In the genomic region with DNA sequence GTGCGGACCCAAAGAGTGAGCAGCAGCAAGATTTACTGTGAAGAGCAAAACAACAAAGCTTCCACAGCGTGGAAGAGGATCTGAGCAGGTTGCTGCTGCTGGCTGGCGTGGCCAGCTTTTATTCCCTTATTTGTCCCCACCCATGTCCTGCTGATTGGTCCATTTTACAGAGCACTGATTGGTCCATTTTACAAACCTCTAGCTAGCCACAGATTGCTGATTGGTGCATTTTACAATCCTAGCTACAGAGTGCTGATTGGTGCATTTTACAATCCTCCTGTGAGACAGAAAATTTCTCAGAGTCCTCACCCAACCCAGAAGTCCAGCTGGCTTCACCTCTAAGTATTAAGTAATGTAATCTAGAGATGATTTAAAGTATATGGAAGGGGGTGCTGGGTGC, we compare ENCODE assay signal across 8 cellular contexts. TPM values are rescaled to one million over a fixed set of nuclear protein-coding genes. Genes with fewer than 3 reads are reported as not detected.
DNase-seq lines count a peak whose midpoint lies in the region; ATAC-seq, FAIRE-seq and TF ChIP-seq lines count a peak whose summit lies in the region.
"Not testable (repeated sequence)": the region's sequence is repeated elsewhere in the genome, so short reads cannot be mapped to it uniquely, and the experiment has no call there.

No MANE protein-coding gene starts in this region.

- peaks cover 41% of the 10 kb centered on the region for H3K4me1 ChIP-seq in ACC112 (ENCODE audit: control insufficient read depth, insufficient read depth, low read length, unreplicated experiment)
- H3K4me1 ChIP-seq in endothelial cell of umbilical vein (ENCODE audit: control insufficient read depth, extremely low read depth, insufficient read depth, low read length), result peaks cover 37% of the 10 kb centered on the region
- H3K4me1 ChIP-seq in left ventricle myocardium inferior, result peaks cover 58% of the 10 kb centered on the region
- peaks cover 65% of the 10 kb centered on the region for H3K4me1 ChIP-seq in lower lobe of right lung
- peaks cover 23 to 46% of the 10 kb centered on the region in 2 donors for H3K4me1 ChIP-seq in gastrocnemius medialis
- H3K4me1 ChIP-seq in thyroid gland, result peaks cover 44 to 67% of the 10 kb centered on the region in 2 donors

- CTCF ChIA-PET in endothelial cell of umbilical vein (lab: Charles Lee), result interaction anchor here (0.8 to 4.6 kb wide), 4 partner anchors 17 to 128 kb away, joined by 3 to 21 read pairs (median 10); a partner anchor contains a TSS

- intact Hi-C loops in endothelial cell of umbilical vein (cut with micrococcal nuclease); left ventricle myocardium inferior (cut with micrococcal nuclease); lower lobe of right lung (cut with DNase I); gastrocnemius medialis (cut with DNase I; ENCODE audit: low total_unique reads); thyroid gland (cut with DNase I): not testable (repeated sequence)

- H3K4me3 ChIP-seq in ACC112 (ENCODE audit: low read depth, low read length); left ventricle myocardium inferior; lower lobe of right lung; gastrocnemius medialis; thyroid gland (replicated peaks in 1 of 3): not testable (repeated sequence)
- peak overlapping the region in 1 of 3 experiments; percentile 7 for H3K4me3 ChIP-seq in endothelial cell of umbilical vein (replicated peaks in 1 of 3; ENCODE audit: insufficient read depth in 1 of 3, low read depth in 1 of 3, low read length in 3 of 3)

- H3K9me1 ChIP-seq in endothelial cell of umbilical vein (replicated peaks; ENCODE audit: control insufficient read depth, extremely low read depth, insufficient read depth, low read length), result not testable (repeated sequence)

- not testable (repeated sequence) for BruUV-seq in endothelial cell of umbilical vein (replicated peaks; lab: Mats Ljungman, UMichigan)

- FAIRE-seq in endothelial cell of umbilical vein (lab: Jason Lieb, UNC), result not testable (repeated sequence)

- peak; percentile 6 for DNase-seq in M059J (ENCODE audit: low read depth)
- peak; percentile 22 for DNase-seq in amniotic epithelial cell (ENCODE audit: low read depth)
- DNase-seq in endothelial cell of umbilical vein (ENCODE audit: low read depth, low spot score); left ventricle myocardium inferior; lower lobe of right lung; gastrocnemius medialis; thyroid gland: not testable (repeated sequence)

- peak overlapping the region; percentile 73 for H3K4me2 ChIP-seq in endothelial cell of umbilical vein (ENCODE audit: insufficient read depth, low read length)

- POLR2A ChIA-PET in endothelial cell of umbilical vein (lab: Charles Lee), result interaction anchor here (1.8 to 3.4 kb wide), 2 partner anchors 16 to 40 kb away, joined by 4 to 67 read pairs; a partner anchor contains a TSS

- H3K9ac ChIP-seq in endothelial cell of umbilical vein (replicated peaks; ENCODE audit: extremely low read depth, insufficient read depth, low read length), result not testable (repeated sequence)

- ATAC-seq in lower lobe of right lung, gastrocnemius medialis: not testable (repeated sequence)

- TF ChIP-seq POLR2A in endothelial cell of umbilical vein (IDR thresholded peaks at IDR 0.05; ENCODE audit: low read depth, low read length); gastrocnemius medialis (IDR thresholded peaks at IDR 0.05); thyroid gland (IDR thresholded peaks at IDR 0.05): not testable (repeated sequence)

- dilution Hi-C loops in endothelial cell of umbilical vein (cut with MboI; ENCODE audit: extremely low pct_ligation_motif_present, low sequenced_read_pairs), result not testable (repeated sequence)

- not testable (repeated sequence) for H2AFZ ChIP-seq in ACC112 (ENCODE audit: low read length, unreplicated experiment); endothelial cell of umbilical vein (ENCODE audit: low read depth, low read length)

- WGBS in thyroid gland, 2 donors, result 98 to 100% methylated on average over 2 to 3 of the region's 3 CpGs

- H3K79me2 ChIP-seq in ACC112 (ENCODE audit: control insufficient read depth, insufficient read depth, low read length, unreplicated experiment), result peaks cover 29% of the 10 kb centered on the region
- H3K79me2 ChIP-seq in endothelial cell of umbilical vein (ENCODE audit: control insufficient read depth, insufficient read depth, low read length), result peaks cover 34% of the 10 kb centered on the region

- not testable (repeated sequence) for TF ChIP-seq CTCF in endothelial cell of umbilical vein (IDR thresholded peaks at IDR 0.05; ENCODE audit: extremely low read depth in 1 of 2, insufficient read depth in 1 of 2, low read depth in 1 of 2, low read length in 2 of 2); left ventricle myocardium inferior (IDR thresholded peaks at IDR 0.05; ENCODE audit: borderline replicate concordance); lower lobe of right lung (IDR thresholded peaks at IDR 0.05); gastrocnemius medialis (IDR thresholded peaks at IDR 0.05 in 4 of 5, conservative IDR thresholded peaks at IDR 0.05 in 1 of 5); thyroid gland (IDR thresholded peaks at IDR 0.05)

- not testable (repeated sequence) for H4K20me1 ChIP-seq in endothelial cell of umbilical vein (replicated peaks; ENCODE audit: control insufficient read depth, extremely low read depth, insufficient read depth, low read length)

- H3K27ac ChIP-seq in ACC112 (ENCODE audit: low read depth, low read length), result peak overlapping the region; percentile 74
- H3K27ac ChIP-seq in endothelial cell of umbilical vein (ENCODE audit: insufficient read depth, low read depth, low read length), result peak overlapping the region; percentile 79
- peak overlapping the region; percentile 62 for H3K27ac ChIP-seq in left ventricle myocardium inferior (replicated peaks)
- peak overlapping the region; percentile 20 for H3K27ac ChIP-seq in lower lobe of right lung
- H3K27ac ChIP-seq in gastrocnemius medialis, result peak overlapping the region; percentile 49 to 82 (median 75)
- H3K27ac ChIP-seq in thyroid gland, result peak overlapping the region; percentile 69 to 86 (median 77)

- H3K36me3 ChIP-seq in ACC112 (ENCODE audit: insufficient read depth, low read length) (peaks cover 27% of the 10 kb centered on the region), endothelial cell of umbilical vein (ENCODE audit: control insufficient read depth in 2 of 2, extremely low read depth in 1 of 2, insufficient read depth in 2 of 2, low read length in 2 of 2) (peaks cover 13 to 20% of the 10 kb centered on the region in 2 experiments), left ventricle myocardium inferior (peaks cover 46% of the 10 kb centered on the region), lower lobe of right lung (peaks cover 53% of the 10 kb centered on the region), gastrocnemius medialis (peaks cover 7 to 38% of the 10 kb centered on the region in 2 donors), thyroid gland (peaks cover 32 to 38% of the 10 kb centered on the region in 2 donors)

- not testable (repeated sequence) for H3K9me3 ChIP-seq in endothelial cell of umbilical vein (replicated peaks; ENCODE audit: control insufficient read depth, insufficient read depth, low read length); left ventricle myocardium inferior (replicated peaks); lower lobe of right lung; gastrocnemius medialis; thyroid gland

- in situ Hi-C loops in gastrocnemius medialis (cut with MboI; ENCODE audit: low sequenced_read_pairs in 4 of 4), result not testable (repeated sequence)

- H3K27me3 ChIP-seq in ACC112 (ENCODE audit: insufficient read depth, low read length); endothelial cell of umbilical vein (ENCODE audit: control insufficient read depth in 2 of 2, insufficient read depth in 2 of 2, low read length in 2 of 2); left ventricle myocardium inferior (ENCODE audit: low read depth); lower lobe of right lung (ENCODE audit: low read depth); gastrocnemius medialis; thyroid gland: not testable (repeated sequence)

RNA-seq across cellular contexts. Expression of a gene that starts 17.3 kb away (rescaled TPM):
- total RNA-seq in M059J (2014; rRNA removed; shearing (Covaris generic)), result 54.4 and 59.1 TPM in 2 replicates
- total RNA-seq in endothelial cell of umbilical vein (83.8 and 90.3 TPM in 2 replicates), left ventricle myocardium inferior (22.0 TPM), lower lobe of right lung (91.0 TPM), gastrocnemius medialis (10 to 100 TPM; 19.2 to 71.6 (median 31.2) TPM), thyroid gland (100 to 1,000 TPM; 169 to 265 (median 221) TPM)
- polyA plus RNA-seq in endothelial cell of umbilical vein, result 26.1 and 28.7 TPM in 2 replicates
- 26.7 and 30.0 TPM in 2 replicates for polyA plus RNA-seq in endothelial cell of umbilical vein (2011; cell fraction: cytosol; rRNA removed)
- polyA plus RNA-seq in endothelial cell of umbilical vein (2011; cell fraction: nucleus; rRNA removed), result 75.1 and 101 TPM in 2 replicates
- polyA plus RNA-seq in endothelial cell of umbilical vein (2012), result 42.1 and 55.6 TPM in 2 replicates
- polyA minus RNA-seq in endothelial cell of umbilical vein, result 37.5 and 39.0 TPM in 2 replicates
- polyA minus RNA-seq in endothelial cell of umbilical vein (2011; cell fraction: cytosol; rRNA and poly(A)+ RNA removed), result 3.5 TPM
- 49.3 and 68.0 TPM in 2 replicates for polyA minus RNA-seq in endothelial cell of umbilical vein (2011; cell fraction: nucleus; rRNA and poly(A)+ RNA removed)

RNA-seq across cellular contexts. Expression of a gene that starts 40.3 kb away (rescaled TPM):
- 37.8 and 52.1 TPM in 2 replicates for total RNA-seq in M059J (2014; rRNA removed; shearing (Covaris generic))
- 45.4 and 48.5 TPM in 2 replicates for total RNA-seq in endothelial cell of umbilical vein
- 32.3 and 39.0 TPM in 2 replicates for polyA plus RNA-seq in endothelial cell of umbilical vein
- 49.5 and 53.8 TPM in 2 replicates for polyA plus RNA-seq in endothelial cell of umbilical vein (2011; cell fraction: cytosol; rRNA removed)
- polyA plus RNA-seq in endothelial cell of umbilical vein (2011; cell fraction: nucleus; rRNA removed), result 33.7 and 33.9 TPM in 2 replicates
- 32.9 and 42.2 TPM in 2 replicates for polyA plus RNA-seq in endothelial cell of umbilical vein (2012)
- polyA minus RNA-seq in endothelial cell of umbilical vein, result 61.8 and 62.6 TPM in 2 replicates
- polyA minus RNA-seq in endothelial cell of umbilical vein (2011; cell fraction: cytosol; rRNA and poly(A)+ RNA removed), result 36.2 TPM
- 15.6 and 17.7 TPM in 2 replicates for polyA minus RNA-seq in endothelial cell of umbilical vein (2011; cell fraction: nucleus; rRNA and poly(A)+ RNA removed)
- 24.0 TPM for total RNA-seq in left ventricle myocardium inferior
- total RNA-seq in lower lobe of right lung, result 31.3 TPM
- 10 to 100 TPM; 18.0 to 27.3 (median 25.0) TPM for total RNA-seq in gastrocnemius medialis
- total RNA-seq in thyroid gland, result 10 to 100 TPM; 29.2 to 34.8 (median 33.1) TPM

Comparison
In these comparisons a context has a peak if more than half of its experiments do, and no peak if none do; other contexts are left out.
1. H3K27ac ChIP-seq: peak in every context shown above with its lines; median percentile 79 in endothelial cell of umbilical vein; 77 in thyroid gland; 75 in gastrocnemius medialis; 74 in ACC112; 62 in left ventricle myocardium inferior; 20 in lower lobe of right lung.